ENCODE assay signal across 1 cellular context in the genomic region with DNA sequence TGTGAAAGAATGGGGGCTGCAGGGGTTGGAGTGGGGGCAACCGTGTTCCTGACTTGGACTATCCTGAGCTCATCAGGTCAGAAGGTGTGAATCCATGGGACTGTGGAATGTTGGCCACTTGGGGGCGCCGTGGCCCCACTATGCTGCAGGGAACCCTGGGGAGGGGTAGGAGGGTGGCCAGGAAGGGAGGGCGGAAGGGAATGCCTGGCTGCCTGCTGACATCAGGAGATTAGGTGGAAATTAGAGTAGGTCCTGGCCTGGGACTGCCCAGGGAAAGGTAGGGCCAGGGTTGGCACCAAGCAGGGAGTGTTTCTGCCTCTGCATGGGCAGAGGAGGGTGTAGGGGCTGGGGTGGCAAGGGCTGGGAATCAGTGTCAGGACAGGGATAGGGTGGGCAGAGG.
TF ChIP-seq lines count a peak whose summit lies in the region.

No MANE protein-coding gene starts in this region.

TF ChIP-seq in HEK293, 187 proteins besides CTCF, POLR2A, EP300 and RAD21 (continued from another document):
- TF ChIP-seq, protein P1, sequence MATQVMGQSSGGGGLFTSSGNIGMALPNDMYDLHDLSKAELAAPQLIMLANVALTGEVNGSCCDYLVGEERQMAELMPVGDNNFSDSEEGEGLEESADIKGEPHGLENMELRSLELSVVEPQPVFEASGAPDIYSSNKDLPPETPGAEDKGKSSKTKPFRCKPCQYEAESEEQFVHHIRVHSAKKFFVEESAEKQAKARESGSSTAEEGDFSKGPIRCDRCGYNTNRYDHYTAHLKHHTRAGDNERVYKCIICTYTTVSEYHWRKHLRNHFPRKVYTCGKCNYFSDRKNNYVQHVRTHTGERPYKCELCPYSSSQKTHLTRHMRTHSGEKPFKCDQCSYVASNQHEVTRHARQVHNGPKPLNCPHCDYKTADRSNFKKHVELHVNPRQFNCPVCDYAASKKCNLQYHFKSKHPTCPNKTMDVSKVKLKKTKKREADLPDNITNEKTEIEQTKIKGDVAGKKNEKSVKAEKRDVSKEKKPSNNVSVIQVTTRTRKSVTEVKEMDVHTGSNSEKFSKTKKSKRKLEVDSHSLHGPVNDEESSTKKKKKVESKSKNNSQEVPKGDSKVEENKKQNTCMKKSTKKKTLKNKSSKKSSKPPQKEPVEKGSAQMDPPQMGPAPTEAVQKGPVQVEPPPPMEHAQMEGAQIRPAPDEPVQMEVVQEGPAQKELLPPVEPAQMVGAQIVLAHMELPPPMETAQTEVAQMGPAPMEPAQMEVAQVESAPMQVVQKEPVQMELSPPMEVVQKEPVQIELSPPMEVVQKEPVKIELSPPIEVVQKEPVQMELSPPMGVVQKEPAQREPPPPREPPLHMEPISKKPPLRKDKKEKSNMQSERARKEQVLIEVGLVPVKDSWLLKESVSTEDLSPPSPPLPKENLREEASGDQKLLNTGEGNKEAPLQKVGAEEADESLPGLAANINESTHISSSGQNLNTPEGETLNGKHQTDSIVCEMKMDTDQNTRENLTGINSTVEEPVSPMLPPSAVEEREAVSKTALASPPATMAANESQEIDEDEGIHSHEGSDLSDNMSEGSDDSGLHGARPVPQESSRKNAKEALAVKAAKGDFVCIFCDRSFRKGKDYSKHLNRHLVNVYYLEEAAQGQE (tag by site-specific recombination; IDR thresholded peaks at IDR 0.05) = no peak
- TF ChIP-seq ZNF426 (tag by site-specific recombination; IDR thresholded peaks at IDR 0.05) (no peak), ZNF239 (tag by site-specific recombination; IDR thresholded peaks at IDR 0.05) (no peak), ZSCAN23 (tag by site-specific recombination; IDR thresholded peaks at IDR 0.05) (no peak), ZNF670 (tag by site-specific recombination; IDR thresholded peaks at IDR 0.05; ENCODE audit: low read depth) (no peak), GLIS1 (tag by site-specific recombination; IDR thresholded peaks at IDR 0.05) (no peak), ZNF843 (tag by site-specific recombination; IDR thresholded peaks at IDR 0.05) (no peak), ZNF658 (tag by site-specific recombination; IDR thresholded peaks at IDR 0.05) (no peak), KLF8 (tag by site-specific recombination; IDR thresholded peaks at IDR 0.05) (peak; percentile 21; the same call in 1 of the 2 replicates), ZNF2 (tag by site-specific recombination; IDR thresholded peaks at IDR 0.05) (no peak), ZNF274 (IDR thresholded peaks at IDR 0.05; ENCODE audit: low read length) (no peak), ZNF274 (tag by site-specific recombination; IDR thresholded peaks at IDR 0.05; ENCODE audit: borderline replicate concordance) (no peak), ZBTB7A (tag by site-specific recombination; IDR thresholded peaks at IDR 0.05; ENCODE audit: low read depth) (no peak), ZNF248 (tag by site-specific recombination; IDR thresholded peaks at IDR 0.05) (no peak), ZNF664 (tag by site-specific recombination; IDR thresholded peaks at IDR 0.05) (no peak), ZNF366 (tag by site-specific recombination; conservative IDR thresholded peaks at IDR 0.05) (no peak), YY1 (tag by site-specific recombination; IDR thresholded peaks at IDR 0.05) (no peak), SCRT1 (tag by site-specific recombination; IDR thresholded peaks at IDR 0.05; ENCODE audit: borderline replicate concordance) (no peak), ZNF324 (tag by site-specific recombination; IDR thresholded peaks at IDR 0.05) (no peak), ZNF24 (tag by site-specific recombination; IDR thresholded peaks at IDR 0.05) (no peak), ZNF155 (tag by site-specific recombination; IDR thresholded peaks at IDR 0.05) (no peak), ZBTB17 (tag by site-specific recombination; IDR thresholded peaks at IDR 0.05) (0 out of 2 replicates have a peak, but pooled peaks have one; percentile 40), ZNF335 (tag by site-specific recombination; conservative IDR thresholded peaks at IDR 0.05) (no peak), GFI1B (tag by site-specific recombination; IDR thresholded peaks at IDR 0.05) (no peak), KLF1 (tag by site-specific recombination; IDR thresholded peaks at IDR 0.05) (no peak), GLIS2 (tag by site-specific recombination; IDR thresholded peaks at IDR 0.05) (peak; percentile 38; the same call in 1 of the 2 replicates), ZNF514 (tag by site-specific recombination; IDR thresholded peaks at IDR 0.05) (no peak), ZNF621 (tag by site-specific recombination; IDR thresholded peaks at IDR 0.05) (no peak), ZNF558 (tag by site-specific recombination; IDR thresholded peaks at IDR 0.05) (no peak), ZIC2 (tag by site-specific recombination; IDR thresholded peaks at IDR 0.05) (peak; percentile 62)
- TF ChIP-seq, protein P2, sequence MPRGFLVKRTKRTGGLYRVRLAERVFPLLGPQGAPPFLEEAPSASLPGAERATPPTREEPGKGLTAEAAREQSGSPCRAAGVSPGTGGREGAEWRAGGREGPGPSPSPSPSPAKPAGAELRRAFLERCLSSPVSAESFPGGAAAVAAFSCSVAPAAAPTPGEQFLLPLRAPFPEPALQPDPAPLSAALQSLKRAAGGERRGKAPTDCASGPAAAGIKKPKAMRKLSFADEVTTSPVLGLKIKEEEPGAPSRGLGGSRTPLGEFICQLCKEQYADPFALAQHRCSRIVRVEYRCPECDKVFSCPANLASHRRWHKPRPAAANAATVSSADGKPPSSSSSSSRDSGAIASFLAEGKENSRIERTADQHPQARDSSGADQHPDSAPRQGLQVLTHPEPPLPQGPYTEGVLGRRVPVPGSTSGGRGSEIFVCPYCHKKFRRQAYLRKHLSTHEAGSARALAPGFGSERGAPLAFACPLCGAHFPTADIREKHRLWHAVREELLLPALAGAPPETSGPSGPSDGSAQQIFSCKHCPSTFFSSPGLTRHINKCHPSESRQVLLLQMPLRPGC (tag by site-specific recombination; IDR thresholded peaks at IDR 0.05) = no peak
- TF ChIP-seq, protein P3, sequence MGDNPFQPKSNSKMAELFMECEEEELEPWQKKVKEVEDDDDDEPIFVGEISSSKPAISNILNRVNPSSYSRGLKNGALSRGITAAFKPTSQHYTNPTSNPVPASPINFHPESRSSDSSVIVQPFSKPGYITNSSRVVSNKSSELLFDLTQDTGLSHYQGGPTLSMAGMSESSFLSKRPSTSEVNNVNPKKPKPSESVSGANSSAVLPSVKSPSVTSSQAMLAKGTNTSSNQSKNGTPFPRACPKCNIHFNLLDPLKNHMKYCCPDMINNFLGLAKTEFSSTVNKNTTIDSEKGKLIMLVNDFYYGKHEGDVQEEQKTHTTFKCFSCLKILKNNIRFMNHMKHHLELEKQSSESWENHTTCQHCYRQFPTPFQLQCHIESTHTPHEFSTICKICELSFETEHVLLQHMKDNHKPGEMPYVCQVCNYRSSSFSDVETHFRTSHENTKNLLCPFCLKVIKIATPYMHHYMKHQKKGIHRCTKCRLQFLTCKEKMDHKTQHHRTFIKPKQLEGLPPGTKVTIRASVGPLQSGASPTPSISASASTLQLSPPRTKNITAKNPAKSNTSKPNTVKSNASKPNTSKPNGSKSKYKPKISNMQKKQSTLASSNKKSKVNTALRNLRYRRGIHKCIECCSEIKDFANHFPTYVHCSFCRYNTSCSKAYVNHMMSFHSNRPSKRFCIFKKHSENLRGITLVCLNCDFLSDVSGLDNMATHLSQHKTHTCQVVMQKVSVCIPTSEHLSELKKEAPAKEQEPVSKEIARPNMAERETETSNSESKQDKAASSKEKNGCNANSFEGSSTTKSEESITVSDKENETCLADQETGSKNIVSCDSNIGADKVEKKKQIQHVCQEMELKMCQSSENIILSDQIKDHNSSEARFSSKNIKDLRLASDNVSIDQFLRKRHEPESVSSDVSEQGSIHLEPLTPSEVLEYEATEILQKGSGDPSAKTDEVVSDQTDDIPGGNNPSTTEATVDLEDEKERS (tag by site-specific recombination; IDR thresholded peaks at IDR 0.05) = no peak
- TF ChIP-seq, protein P4, sequence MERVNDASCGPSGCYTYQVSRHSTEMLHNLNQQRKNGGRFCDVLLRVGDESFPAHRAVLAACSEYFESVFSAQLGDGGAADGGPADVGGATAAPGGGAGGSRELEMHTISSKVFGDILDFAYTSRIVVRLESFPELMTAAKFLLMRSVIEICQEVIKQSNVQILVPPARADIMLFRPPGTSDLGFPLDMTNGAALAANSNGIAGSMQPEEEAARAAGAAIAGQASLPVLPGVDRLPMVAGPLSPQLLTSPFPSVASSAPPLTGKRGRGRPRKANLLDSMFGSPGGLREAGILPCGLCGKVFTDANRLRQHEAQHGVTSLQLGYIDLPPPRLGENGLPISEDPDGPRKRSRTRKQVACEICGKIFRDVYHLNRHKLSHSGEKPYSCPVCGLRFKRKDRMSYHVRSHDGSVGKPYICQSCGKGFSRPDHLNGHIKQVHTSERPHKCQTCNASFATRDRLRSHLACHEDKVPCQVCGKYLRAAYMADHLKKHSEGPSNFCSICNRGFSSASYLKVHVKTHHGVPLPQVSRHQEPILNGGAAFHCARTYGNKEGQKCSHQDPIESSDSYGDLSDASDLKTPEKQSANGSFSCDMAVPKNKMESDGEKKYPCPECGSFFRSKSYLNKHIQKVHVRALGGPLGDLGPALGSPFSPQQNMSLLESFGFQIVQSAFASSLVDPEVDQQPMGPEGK (tag by site-specific recombination; IDR thresholded peaks at IDR 0.05) = peak; percentile 55; the same call in 1 of the 2 replicates
- TF ChIP-seq, protein P5, sequence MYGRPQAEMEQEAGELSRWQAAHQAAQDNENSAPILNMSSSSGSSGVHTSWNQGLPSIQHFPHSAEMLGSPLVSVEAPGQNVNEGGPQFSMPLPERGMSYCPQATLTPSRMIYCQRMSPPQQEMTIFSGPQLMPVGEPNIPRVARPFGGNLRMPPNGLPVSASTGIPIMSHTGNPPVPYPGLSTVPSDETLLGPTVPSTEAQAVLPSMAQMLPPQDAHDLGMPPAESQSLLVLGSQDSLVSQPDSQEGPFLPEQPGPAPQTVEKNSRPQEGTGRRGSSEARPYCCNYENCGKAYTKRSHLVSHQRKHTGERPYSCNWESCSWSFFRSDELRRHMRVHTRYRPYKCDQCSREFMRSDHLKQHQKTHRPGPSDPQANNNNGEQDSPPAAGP (tag by site-specific recombination; IDR thresholded peaks at IDR 0.05) = 0 out of 2 replicates have a peak, but pooled peaks have one; percentile 44
- TF ChIP-seq, protein P6, sequence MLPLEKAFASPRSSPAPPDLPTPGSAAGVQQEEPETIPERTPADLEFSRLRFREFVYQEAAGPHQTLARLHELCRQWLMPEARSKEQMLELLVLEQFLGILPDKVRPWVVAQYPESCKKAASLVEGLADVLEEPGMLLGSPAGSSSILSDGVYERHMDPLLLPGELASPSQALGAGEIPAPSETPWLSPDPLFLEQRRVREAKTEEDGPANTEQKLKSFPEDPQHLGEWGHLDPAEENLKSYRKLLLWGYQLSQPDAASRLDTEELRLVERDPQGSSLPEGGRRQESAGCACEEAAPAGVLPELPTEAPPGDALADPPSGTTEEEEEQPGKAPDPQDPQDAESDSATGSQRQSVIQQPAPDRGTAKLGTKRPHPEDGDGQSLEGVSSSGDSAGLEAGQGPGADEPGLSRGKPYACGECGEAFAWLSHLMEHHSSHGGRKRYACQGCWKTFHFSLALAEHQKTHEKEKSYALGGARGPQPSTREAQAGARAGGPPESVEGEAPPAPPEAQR (tag by site-specific recombination; IDR thresholded peaks at IDR 0.05) = no peak
- TF ChIP-seq, protein P7, sequence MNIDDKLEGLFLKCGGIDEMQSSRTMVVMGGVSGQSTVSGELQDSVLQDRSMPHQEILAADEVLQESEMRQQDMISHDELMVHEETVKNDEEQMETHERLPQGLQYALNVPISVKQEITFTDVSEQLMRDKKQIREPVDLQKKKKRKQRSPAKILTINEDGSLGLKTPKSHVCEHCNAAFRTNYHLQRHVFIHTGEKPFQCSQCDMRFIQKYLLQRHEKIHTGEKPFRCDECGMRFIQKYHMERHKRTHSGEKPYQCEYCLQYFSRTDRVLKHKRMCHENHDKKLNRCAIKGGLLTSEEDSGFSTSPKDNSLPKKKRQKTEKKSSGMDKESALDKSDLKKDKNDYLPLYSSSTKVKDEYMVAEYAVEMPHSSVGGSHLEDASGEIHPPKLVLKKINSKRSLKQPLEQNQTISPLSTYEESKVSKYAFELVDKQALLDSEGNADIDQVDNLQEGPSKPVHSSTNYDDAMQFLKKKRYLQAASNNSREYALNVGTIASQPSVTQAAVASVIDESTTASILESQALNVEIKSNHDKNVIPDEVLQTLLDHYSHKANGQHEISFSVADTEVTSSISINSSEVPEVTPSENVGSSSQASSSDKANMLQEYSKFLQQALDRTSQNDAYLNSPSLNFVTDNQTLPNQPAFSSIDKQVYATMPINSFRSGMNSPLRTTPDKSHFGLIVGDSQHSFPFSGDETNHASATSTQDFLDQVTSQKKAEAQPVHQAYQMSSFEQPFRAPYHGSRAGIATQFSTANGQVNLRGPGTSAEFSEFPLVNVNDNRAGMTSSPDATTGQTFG (tag by site-specific recombination; IDR thresholded peaks at IDR 0.05; ENCODE audit: borderline replicate concordance) = no peak
- TF ChIP-seq, protein P8, sequence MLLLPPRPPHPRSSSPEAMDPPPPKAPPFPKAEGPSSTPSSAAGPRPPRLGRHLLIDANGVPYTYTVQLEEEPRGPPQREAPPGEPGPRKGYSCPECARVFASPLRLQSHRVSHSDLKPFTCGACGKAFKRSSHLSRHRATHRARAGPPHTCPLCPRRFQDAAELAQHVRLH (tag by site-specific recombination; IDR thresholded peaks at IDR 0.05) = 0 out of 2 replicates have a peak, but pooled peaks have one; percentile 34
- TF ChIP-seq, protein P9, sequence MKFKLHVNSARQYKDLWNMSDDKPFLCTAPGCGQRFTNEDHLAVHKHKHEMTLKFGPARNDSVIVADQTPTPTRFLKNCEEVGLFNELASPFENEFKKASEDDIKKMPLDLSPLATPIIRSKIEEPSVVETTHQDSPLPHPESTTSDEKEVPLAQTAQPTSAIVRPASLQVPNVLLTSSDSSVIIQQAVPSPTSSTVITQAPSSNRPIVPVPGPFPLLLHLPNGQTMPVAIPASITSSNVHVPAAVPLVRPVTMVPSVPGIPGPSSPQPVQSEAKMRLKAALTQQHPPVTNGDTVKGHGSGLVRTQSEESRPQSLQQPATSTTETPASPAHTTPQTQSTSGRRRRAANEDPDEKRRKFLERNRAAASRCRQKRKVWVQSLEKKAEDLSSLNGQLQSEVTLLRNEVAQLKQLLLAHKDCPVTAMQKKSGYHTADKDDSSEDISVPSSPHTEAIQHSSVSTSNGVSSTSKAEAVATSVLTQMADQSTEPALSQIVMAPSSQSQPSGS (tag by site-specific recombination; IDR thresholded peaks at IDR 0.05; ENCODE audit: low read depth) = no peak
